1 cellular context compared by ENCODE assay signal in genomic region chr13:46183018-46183940, GRCh38.
TF ChIP-seq lines count a peak whose summit lies in the region.

No MANE protein-coding gene starts in this region.

TF ChIP-seq in K562, 482 proteins besides CTCF, POLR2A, EP300 and RAD21:
- TF ChIP-seq MGA (IDR thresholded peaks at IDR 0.05) (peak; percentile 43; the same call in 1 of the 2 replicates), EWSR1 (IDR thresholded peaks at IDR 0.05; ENCODE audit: borderline replicate concordance, low read depth, partially characterized antibody) (no peak), DIDO1 (tag; IDR thresholded peaks at IDR 0.05; ENCODE audit: low read depth) (no peak), MIER1 (IDR thresholded peaks at IDR 0.05; ENCODE audit: low read depth) (0 out of 2 replicates have a peak, but pooled peaks have one; percentile 44), CBFA2T2 (conservative IDR thresholded peaks at IDR 0.05) (peak; percentile 18; the same call in 1 of the 2 replicates), ZFX (CRISPR knock-in tag; IDR thresholded peaks at IDR 0.05) (peak; percentile 36; the same call in 1 of the 2 replicates), NCOR1 (IDR thresholded peaks at IDR 0.05) (0 out of 2 replicates have a peak, but pooled peaks have one; percentile 8), PHTF2 (CRISPR knock-in tag; IDR thresholded peaks at IDR 0.05) (no peak), BHLHE40 (IDR thresholded peaks at IDR 0.05; ENCODE audit: low read length) (no peak), EGR1 (conservative IDR thresholded peaks at IDR 0.05) (peak; percentile 45), L3MBTL2 (IDR thresholded peaks at IDR 0.05) (peak; percentile 38; the same call in 1 of the 2 replicates), TCF3 (CRISPR knock-in tag; IDR thresholded peaks at IDR 0.05) (0 out of 2 replicates have a peak, but pooled peaks have one; percentile 40), BCOR (IDR thresholded peaks at IDR 0.05) (no peak), ETS2 (tag; IDR thresholded peaks at IDR 0.05; ENCODE audit: borderline replicate concordance, poor library complexity, severe bottlenecking) (no peak), CBFA2T3 (IDR thresholded peaks at IDR 0.05) (peak; percentile 72)
